Comparison of ENCODE assay signal across 8 cellular contexts in the genomic region with DNA sequence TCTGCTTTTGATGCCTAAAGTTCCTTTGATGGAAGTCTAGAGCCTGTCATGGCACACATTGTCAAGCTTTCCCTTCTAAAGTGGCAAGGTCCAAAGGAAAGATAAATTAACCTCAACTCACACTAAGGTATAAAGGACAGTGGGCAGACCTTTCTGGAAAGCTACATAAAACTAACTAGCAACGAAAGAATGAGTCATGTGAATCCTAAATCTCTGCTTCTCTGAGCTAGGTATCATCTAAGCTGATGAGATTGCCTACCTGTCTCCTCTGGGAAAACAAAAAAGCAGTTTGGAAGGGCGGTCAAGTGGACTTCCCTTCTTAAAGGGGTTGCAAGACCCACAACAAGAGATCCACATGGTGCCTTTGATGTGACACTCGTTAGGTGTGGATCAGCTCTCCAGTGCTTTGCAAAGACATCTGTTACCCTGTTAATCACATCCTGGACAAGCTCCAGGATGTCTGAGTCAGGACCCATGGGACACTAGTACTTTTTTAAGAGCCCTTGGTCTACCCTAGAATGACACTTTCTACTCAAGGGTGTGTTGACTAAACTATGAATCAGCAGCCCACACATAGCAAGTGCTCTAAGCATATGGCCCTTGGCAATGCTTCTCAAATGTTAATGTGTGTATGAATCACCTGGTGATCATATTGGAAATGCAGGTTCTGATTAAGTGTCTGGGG.
A peak's percentile ranks its signal among the peaks of the same experiment; 100 is the strongest.
DNase-seq lines count a peak whose midpoint lies in the region; ATAC-seq and TF ChIP-seq lines count a peak whose summit lies in the region.

No MANE protein-coding gene starts in this region.

- H3K4me3 ChIP-seq in fibroblast of pulmonary artery (replicated peaks; ENCODE audit: low read depth, low read length) = no peak overlapping the region
- no peak overlapping the region for H3K4me3 ChIP-seq in suprapubic skin

- ATAC-seq in GM19463 (IDR thresholded peaks at IDR 0.05; ENCODE audit: unreplicated experiment) = peak; percentile 50

- H3K27ac ChIP-seq in suprapubic skin = no peak overlapping the region

- no peaks in the 10 kb centered on the region for H3K36me3 Mint-ChIP-seq in mesothelial cell of epicardium

- H3K4me3 Mint-ChIP-seq in mesothelial cell of epicardium = no peak overlapping the region

- no peaks in the 10 kb centered on the region for H3K36me3 ChIP-seq in suprapubic skin

- no peak overlapping the region for H3K27ac Mint-ChIP-seq in mesothelial cell of epicardium

- 52% methylated on average over 3 of the region's 3 CpGs for WGBS in suprapubic skin

- no peaks in the 10 kb centered on the region for H3K4me1 ChIP-seq in suprapubic skin

- DNase-seq in AG08396 (ENCODE audit: low spot score) = peak; percentile 59
- DNase-seq in NCI-H2171 treated with DMSO at 0.1 percent for 48 hours (lab: John Stamatoyannopoulos, UW) = peak; percentile 83
- DNase-seq in fibroblast of pulmonary artery (ENCODE audit: low read depth) = peak; percentile 14
- DNase-seq in suprapubic skin (ENCODE audit: low spot score in 2 of 2) = no peak
- no peak for DNase-seq in UCSD-AML1 (lab: John Stamatoyannopoulos, UW; ENCODE audit: unreplicated experiment)
- no peak for DNase-seq in NOMO-1 (lab: John Stamatoyannopoulos, UW; ENCODE audit: unreplicated experiment in 2 of 2)
- no peak for DNase-seq in mesothelial cell of epicardium (ENCODE audit: low spot score in 2 of 2, unreplicated experiment in 2 of 2)

- H3K27me3 Mint-ChIP-seq in mesothelial cell of epicardium (ENCODE audit: low read depth) = peaks cover 21% of the 10 kb centered on the region

- no peaks in the 10 kb centered on the region for H3K9me3 Mint-ChIP-seq in mesothelial cell of epicardium

- H3K4me1 Mint-ChIP-seq in mesothelial cell of epicardium = no peaks in the 10 kb centered on the region

- no peak for TF ChIP-seq POLR2A in suprapubic skin (IDR thresholded peaks at IDR 0.05)

- H3K27me3 ChIP-seq in suprapubic skin = no peaks in the 10 kb centered on the region

- TF ChIP-seq EP300 in suprapubic skin (IDR thresholded peaks at IDR 0.05) = no peak

- no peaks in the 10 kb centered on the region for H3K9me3 ChIP-seq in suprapubic skin

- TF ChIP-seq CTCF in fibroblast of pulmonary artery (IDR thresholded peaks at IDR 0.05; ENCODE audit: low read length, missing control alignments) = no peak
- TF ChIP-seq CTCF in suprapubic skin (IDR thresholded peaks at IDR 0.05) = no peak
- no peak for TF ChIP-seq CTCF in mesothelial cell of epicardium (IDR thresholded peaks at IDR 0.05; ENCODE audit: unreplicated experiment)

Comparison
In these comparisons a context has a peak if more than half of its experiments do, and no peak if none do; other contexts are left out.
1. DNase-seq: peak in AG08396 (single experiment), NCI-H2171 treated with DMSO at 0.1 percent for 48 hours (single experiment) and fibroblast of pulmonary artery (single experiment); none in suprapubic skin (0 of 2), UCSD-AML1 (single experiment), NOMO-1 (0 of 2) and mesothelial cell of epicardium (0 of 2).